In genomic region chrX:2267890-2268289, GRCh38 we compare ENCODE assay signal across 19 cellular contexts.
"Had no signal": no experiment of that assay in that cellular context is flagged by ENCODE, and none has a peak within 500 bp of the region (broad histone marks: within the 10 kb centered on the region; RNA-seq: fewer than 3 reads in every experiment).

No MANE protein-coding gene starts in this region.

- H3K9ac ChIP-seq: SK-N-SH had no signal

- H3K27ac ChIP-seq: HL-60 had no signal

- DNase-seq: Karpas-422, KG1, MG63, NCI-H1092, NCI-H1105 treated with DMSO at 0.1 percent for 48 hours, NCI-H1417 treated with DMSO at 0.1 percent for 48 hours, NCI-H146, NCI-H1694 treated with DMSO at 0.1 percent for 48 hours, NCI-H1930, NCI-H2081, NCI-H2107, NCI-H2227 treated with DMSO at 0.1 percent for 48 hours, NCI-H524 treated with DMSO at 0.1 percent for 48 hours, NCI-H69, NCI-H774, SHP77, SK-N-SH had no signal

- H3K9me3 ChIP-seq: MG63, SK-N-SH had no signal

- H3K27me3 ChIP-seq: MG63 had no signal

- H3K4me2 ChIP-seq: SK-N-SH had no signal

- FAIRE-seq: HTR-8/SVneo had no signal

- H3K4me3 ChIP-seq: MG63 had no signal
